8 cellular contexts compared by ENCODE assay signal in the genomic region with DNA sequence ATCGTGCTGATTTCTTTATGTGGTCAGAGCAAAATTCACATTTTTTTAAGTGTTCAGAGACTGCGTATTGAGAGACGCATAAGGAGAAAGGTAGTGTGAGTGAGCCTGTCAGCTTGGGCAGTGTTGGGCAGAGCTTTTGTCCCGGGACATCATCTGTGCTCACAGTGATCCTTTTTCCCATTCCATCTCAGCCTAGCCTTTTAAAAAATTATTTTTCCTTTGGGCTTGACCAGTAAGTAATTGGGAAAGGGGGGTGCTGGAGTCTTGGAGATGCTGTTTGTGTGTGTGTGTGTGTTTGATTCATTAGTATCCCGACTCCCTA. TPM values are rescaled to one million over a fixed set of nuclear protein-coding genes. Genes with fewer than 3 reads are reported as not detected.
DNase-seq lines count a peak whose midpoint lies in the region; ATAC-seq and TF ChIP-seq lines count a peak whose summit lies in the region.

No MANE protein-coding gene starts in this region.

- H3K36me3 ChIP-seq in H7 (replicated peaks; ENCODE audit: control insufficient read depth, insufficient read depth, low read length) (no peaks in the 10 kb centered on the region; the same call in 1 of the 2 replicates), gastroesophageal sphincter (peaks cover 0 to 10% of the 10 kb centered on the region in 2 donors), skeletal muscle satellite cell (ENCODE audit: insufficient read depth, low read length) (peaks cover 4% of the 10 kb centered on the region)

- peak overlapping the region; percentile 96 for H3K4me2 ChIP-seq in skeletal muscle satellite cell (ENCODE audit: low read length)

- H3K9ac ChIP-seq in skeletal muscle satellite cell (ENCODE audit: low read depth, low read length), result peak overlapping the region; percentile 88

- H3K27ac ChIP-seq in gastroesophageal sphincter, result peak overlapping the region; percentile 91 to 99 (median 98)

- H3K27me3 ChIP-seq in H7 (ENCODE audit: control insufficient read depth, insufficient read depth, low read length) (no peaks in the 10 kb centered on the region), gastroesophageal sphincter (no peaks in the 10 kb centered on the region), skeletal muscle satellite cell (ENCODE audit: control insufficient read depth, insufficient read depth, low read length) (no peaks in the 10 kb centered on the region)

- ATAC-seq in gastroesophageal sphincter (no peak), GM19467 (IDR thresholded peaks at IDR 0.05; ENCODE audit: unreplicated experiment) (no peak)

- TF ChIP-seq CTCF in WI38 (IDR thresholded peaks at IDR 0.05; ENCODE audit: low read depth, low read length) (no peak), gastroesophageal sphincter (IDR thresholded peaks at IDR 0.05) (no peak)

- no peak for TF ChIP-seq EP300 in gastroesophageal sphincter (IDR thresholded peaks at IDR 0.05)

- WGBS in gastroesophageal sphincter (ENCODE audit: low coverage in 1 of 2), 2 donors, result 7 to 8% methylated on average over 5 of the region's 5 CpGs

- H3K9me3 ChIP-seq in gastroesophageal sphincter (no peaks in the 10 kb centered on the region), skeletal muscle satellite cell (replicated peaks; ENCODE audit: low read length) (no peaks in the 10 kb centered on the region)

- no peak for TF ChIP-seq POLR2A in gastroesophageal sphincter (IDR thresholded peaks at IDR 0.05)

- H3K4me1 ChIP-seq in gastroesophageal sphincter, result peaks cover 5 to 67% (median 23%) of the 10 kb centered on the region in 3 donors
- peaks cover 20% of the 10 kb centered on the region for H3K4me1 ChIP-seq in skeletal muscle satellite cell (ENCODE audit: control insufficient read depth, insufficient read depth, low read length)

- peak; percentile 35 for DNase-seq in H7
- DNase-seq in NAMALWA (ENCODE audit: low spot score), result no peak
- no peak for DNase-seq in activated CD8-positive, alpha-beta memory T cell treated with anti-CD3 and anti-CD28 coated beads, Interleukin-2, amount 50 U/mL, for 48 hours
- no peak for DNase-seq in NCI-H2107 treated with DMSO at 0.1 percent for 48 hours (lab: John Stamatoyannopoulos, UW; ENCODE audit: unreplicated experiment)

- H3K4me3 ChIP-seq in H7 (ENCODE audit: insufficient read depth, low read depth, low read length), result peak overlapping the region; percentile 92
- H3K4me3 ChIP-seq in WI38 (ENCODE audit: low read depth, low read length), result peak overlapping the region; percentile 76
- H3K4me3 ChIP-seq in gastroesophageal sphincter, result peak overlapping the region; percentile 86 to 87
- H3K4me3 ChIP-seq in skeletal muscle satellite cell (ENCODE audit: low read length), result peak overlapping the region; percentile 80

RNA-seq across cellular contexts. Expression of a gene that starts 1.5 kb away (rescaled TPM):
- 13.7 and 21.1 TPM in 2 replicates for total RNA-seq in H7 (2014; rRNA removed; shearing (Covaris generic))
- total RNA-seq in gastroesophageal sphincter, result 10 to 100 TPM in 3 of 4 donors, 1 to 10 TPM in 1; 7.8 to 20.5 (median 17.0) TPM
- 8.1 and 10.7 TPM in 2 replicates for total RNA-seq in skeletal muscle satellite cell (2012; rRNA removed)
